In the genomic region with DNA sequence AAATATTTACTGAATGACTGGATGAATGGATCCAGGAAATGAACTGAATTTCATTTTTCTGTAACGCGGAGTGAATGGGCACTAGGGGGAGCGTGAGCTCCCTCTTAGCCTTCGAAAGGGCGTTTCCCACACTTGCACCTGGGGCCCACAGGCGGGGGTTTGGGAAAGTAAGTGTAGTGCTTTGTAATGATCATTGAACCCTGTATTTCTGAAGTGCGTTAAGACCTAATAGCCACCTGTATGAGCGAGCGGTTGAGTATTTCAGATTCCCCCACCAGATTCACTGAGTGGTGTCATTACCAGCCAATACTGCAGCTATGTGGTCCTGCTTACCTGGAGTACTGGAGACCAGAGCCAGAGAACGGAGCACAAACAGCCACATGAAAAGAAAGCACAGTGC, we compare ENCODE assay signal across 7 cellular contexts. TPM values are rescaled to one million over a fixed set of nuclear protein-coding genes. Genes with fewer than 3 reads are reported as not detected.
A peak's percentile ranks its signal among the peaks of the same experiment; 100 is the strongest.
DNase-seq lines count a peak whose midpoint lies in the region; ATAC-seq and TF ChIP-seq lines count a peak whose summit lies in the region.

No MANE protein-coding gene starts in this region.

- TF ChIP-seq CTCF in OCI-LY7 (conservative IDR thresholded peaks at IDR 0.05; ENCODE audit: low read length) (peak; percentile 83), ascending aorta (IDR thresholded peaks at IDR 0.05) (peak; percentile 3 to 24 (median 6)), mesothelial cell of epicardium (IDR thresholded peaks at IDR 0.05; ENCODE audit: unreplicated experiment) (peak; percentile 36)

- no peak overlapping the region for H3K4me3 ChIP-seq in OCI-LY7 (ENCODE audit: low read depth, low read length, poor library complexity, severe bottlenecking)
- no peak overlapping the region for H3K4me3 ChIP-seq in ascending aorta

- H3K9me3 ChIP-seq in OCI-LY7 (ENCODE audit: low read length) (no peaks in the 10 kb centered on the region), ascending aorta (no peaks in the 10 kb centered on the region)

- H3K79me2 ChIP-seq in OCI-LY7 (ENCODE audit: insufficient read depth, low read depth, low read length) = no peaks in the 10 kb centered on the region

- H3K4me2 ChIP-seq in OCI-LY7 (ENCODE audit: low read length) = no peak overlapping the region

- BruUV-seq in OCI-LY7 (replicated peaks; lab: Mats Ljungman, UMichigan) = no TSS peak

- H3K36me3 Mint-ChIP-seq in mesothelial cell of epicardium = no peaks in the 10 kb centered on the region

- H3K4me1 ChIP-seq in OCI-LY7 (ENCODE audit: insufficient read depth, low read length, poor library complexity, severe bottlenecking) (no peaks in the 10 kb centered on the region), ascending aorta (no peaks in the 10 kb centered on the region)

- no peaks in the 10 kb centered on the region for H3K27me3 Mint-ChIP-seq in mesothelial cell of epicardium (ENCODE audit: low read depth)

- CTCF ChIA-PET in OCI-LY7 (lab: Charles Lee; ENCODE audit: unreplicated experiment) = no interaction called here

- no peak overlapping the region for H3K27ac ChIP-seq in OCI-LY7 (ENCODE audit: low read depth, low read length, poor library complexity, severe bottlenecking)
- no peak overlapping the region for H3K27ac ChIP-seq in ascending aorta

- no peaks in the 10 kb centered on the region for H3K9me3 Mint-ChIP-seq in mesothelial cell of epicardium

- H3K4me3 Mint-ChIP-seq in mesothelial cell of epicardium = no peak overlapping the region

- H3K36me3 ChIP-seq in OCI-LY7 (ENCODE audit: insufficient read depth, low read length) = no peaks in the 10 kb centered on the region
- H3K36me3 ChIP-seq in ascending aorta = no peaks in the 10 kb centered on the region

- peak; percentile 50 for ATAC-seq in HG03175 (IDR thresholded peaks at IDR 0.05; ENCODE audit: unreplicated experiment)

- peaks cover 50% of the 10 kb centered on the region for H3K4me1 Mint-ChIP-seq in mesothelial cell of epicardium

- DNase-seq in GM03348 (ENCODE audit: low spot score) (peak; percentile 39), OCI-LY7 (ENCODE audit: low spot score) (peak; percentile 67), ascending aorta (ENCODE audit: low spot score in 2 of 2) (peak in 1 of 2 donors; percentile 38), mesothelial cell of epicardium (ENCODE audit: low spot score in 2 of 2, unreplicated experiment in 2 of 2) (no peak), ecto neural progenitor cell (ENCODE audit: low spot score) (no peak), GF-D8 (lab: John Stamatoyannopoulos, UW) (no peak)

- POLR2A ChIA-PET in OCI-LY7 (lab: Charles Lee) = interaction anchor here (0.5 to 2.5 kb wide), 6 partner anchors 11 to 459 kb away, joined by 3 to 14 read pairs (median 3); a partner anchor contains a TSS

- H3K27ac Mint-ChIP-seq in mesothelial cell of epicardium = no peak overlapping the region

- H4K20me1 ChIP-seq in OCI-LY7 (ENCODE audit: insufficient read depth, low read length) = no peaks in the 10 kb centered on the region

- intact Hi-C loops in OCI-LY7 (cut with micrococcal nuclease; ENCODE audit: unreplicated experiment) = loop anchor here (1.0 kb wide), 1 partner anchor 31 kb away; no protein-coding TSS in a partner anchor
- intact Hi-C loops in ascending aorta (cut with DNase I) = no loop called here

- H3K9me2 ChIP-seq in OCI-LY7 (ENCODE audit: insufficient read depth, low read length) = no peaks in the 10 kb centered on the region

- H3K27me3 ChIP-seq in ascending aorta = no peaks in the 10 kb centered on the region

- no peak overlapping the region for H2AFZ ChIP-seq in OCI-LY7 (ENCODE audit: low read length)

RNA-seq across cellular contexts. Expression of a gene that starts 10.5 kb away (rescaled TPM):
- total RNA-seq in OCI-LY7 (2014; rRNA removed; shearing (Covaris generic)) = 0.32 TPM in 1 of 2 replicates, not detected in the other
- total RNA-seq in OCI-LY7 (2022) (0.89 TPM in 2 replicates), ascending aorta (4.7 TPM), mesothelial cell of epicardium (5.4 to 6.1 TPM (median 5.5 TPM) in 3 replicates)

RNA-seq across cellular contexts. Expression of a gene that starts 15.8 kb away (rescaled TPM):
- total RNA-seq in OCI-LY7 (2014; rRNA removed; shearing (Covaris generic)) = 23.9 and 29.3 TPM in 2 replicates
- total RNA-seq in OCI-LY7 (2022) (45.8 and 49.2 TPM in 2 replicates), ascending aorta (5.7 TPM), mesothelial cell of epicardium (142 to 148 TPM (median 145 TPM) in 3 replicates)

Comparison
In these comparisons a context has a peak if more than half of its experiments do, and no peak if none do; other contexts are left out.
1. DNase-seq: peak in GM03348 (single experiment) and OCI-LY7 (single experiment); none in mesothelial cell of epicardium (0 of 2), ecto neural progenitor cell (single experiment) and GF-D8 (single experiment).
2. CTCF ChIP-seq: peak in every context shown above with its lines; median percentile 83 in OCI-LY7; 36 in mesothelial cell of epicardium; 6 in ascending aorta.